Comparison of ENCODE assay signal across 1 cellular context in genomic region chr6:43262000-43262779, GRCh38.
TF ChIP-seq lines count a peak whose summit lies in the region.

No MANE protein-coding gene starts in this region.

TF ChIP-seq in H1, 55 proteins besides CTCF, POLR2A, EP300 and RAD21:
- no peak for TF ChIP-seq USF2 (IDR thresholded peaks at IDR 0.05; ENCODE audit: low read length)
- TF ChIP-seq CBX8 (IDR thresholded peaks at IDR 0.05; ENCODE audit: borderline replicate concordance, low read depth, low read length) = no peak
- no peak for TF ChIP-seq CHD7 (IDR thresholded peaks at IDR 0.05; ENCODE audit: insufficient replicate concordance, low read length)
- TF ChIP-seq RFX5 (IDR thresholded peaks at IDR 0.05; ENCODE audit: borderline replicate concordance, low read depth, low read length) = no peak
- no peak for TF ChIP-seq KDM4A (IDR thresholded peaks at IDR 0.05; ENCODE audit: low read depth, low read length, severe bottlenecking)
- TF ChIP-seq NRF1 (IDR thresholded peaks at IDR 0.05; ENCODE audit: low read depth, low read length) = no peak
- TF ChIP-seq SP1 (IDR thresholded peaks at IDR 0.05; ENCODE audit: low read depth, low read length) = no peak
- no peak for TF ChIP-seq BCL11A (IDR thresholded peaks at IDR 0.05; ENCODE audit: low read depth in 2 of 2, low read length in 2 of 2)
- TF ChIP-seq PHF8 (conservative IDR thresholded peaks at IDR 0.05; ENCODE audit: low read depth, low read length) = no peak
